8 cellular contexts compared by ENCODE assay signal in the genomic region with DNA sequence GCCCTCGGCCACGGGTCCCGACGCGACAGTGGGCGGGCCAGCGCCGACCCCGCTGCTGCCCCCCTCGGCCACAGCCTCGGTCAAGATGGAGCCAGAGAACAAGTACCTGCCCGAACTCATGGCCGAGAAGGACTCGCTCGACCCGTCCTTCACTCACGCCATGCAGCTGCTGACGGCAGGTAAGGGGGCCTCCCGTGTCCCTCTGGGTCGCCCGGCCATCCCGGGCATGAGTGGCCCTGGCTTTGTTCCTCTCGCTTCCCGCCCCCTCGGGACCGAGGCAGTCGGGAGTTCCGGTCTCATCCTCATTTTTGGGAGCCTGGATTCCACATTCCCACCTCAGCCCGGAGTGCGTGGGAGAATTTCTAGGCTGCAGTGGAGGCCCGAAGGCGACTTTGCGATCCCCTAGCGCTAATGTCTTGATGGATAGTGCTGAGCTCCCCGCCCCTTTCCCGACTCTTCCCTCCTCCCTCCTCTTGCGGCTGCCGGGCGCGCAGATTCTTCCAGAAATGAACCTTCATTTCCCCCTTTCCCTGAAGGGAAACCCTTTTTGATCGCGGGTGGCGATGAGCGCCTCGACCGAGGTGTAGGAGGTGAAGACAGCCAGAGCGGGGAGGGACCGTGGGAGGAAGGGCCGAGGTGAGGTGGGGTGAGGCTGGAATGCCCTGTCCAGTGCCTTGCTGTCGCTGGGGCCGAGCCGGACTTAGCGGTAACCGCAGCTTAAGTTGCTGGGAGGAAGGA. TPM values are rescaled to one million over a fixed set of nuclear protein-coding genes. Genes with fewer than 3 reads are reported as not detected.
DNase-seq lines count a peak whose midpoint lies in the region; ATAC-seq lines count a peak whose summit lies in the region.

No MANE protein-coding gene starts in this region.

- peaks cover 48% of the 10 kb centered on the region for H3K4me1 Mint-ChIP-seq in activated T-cell treated with anti-CD3 and anti-CD28 coated beads, Interleukin-2, amount 50 U/mL, for 72 hours (ENCODE audit: low read depth)
- H3K4me1 Mint-ChIP-seq in naive thymus-derived CD8-positive, alpha-beta T cell: peaks cover 19 to 48% (median 42%) of the 10 kb centered on the region in 4 donors

- POLR2A ChIA-PET in naive thymus-derived CD8-positive, alpha-beta T cell (lab: Charles Lee): interaction anchor here (0.9 to 2.6 kb wide), 11 partner anchors 9 to 370 kb away, joined by 3 to 22 read pairs (median 4); a partner anchor contains a TSS

- H3K27me3 Mint-ChIP-seq in activated T-cell treated with anti-CD3 and anti-CD28 coated beads, Interleukin-2, amount 50 U/mL, for 72 hours (ENCODE audit: low read depth): no peaks in the 10 kb centered on the region
- H3K27me3 Mint-ChIP-seq in naive thymus-derived CD8-positive, alpha-beta T cell: peaks cover 0 to 2% (median 0%) of the 10 kb centered on the region in 5 donors

- peaks cover 15 to 38% (median 34%) of the 10 kb centered on the region in 5 donors for H3K4me1 ChIP-seq in subcutaneous abdominal adipose tissue (ENCODE audit: control insufficient read depth in 5 of 5, insufficient read depth in 5 of 5, low read length in 5 of 5)

- peak overlapping the region; percentile 95 to 99 (median 97) for H3K4me3 ChIP-seq in subcutaneous abdominal adipose tissue (ENCODE audit: low read depth in 1 of 5, low read length in 5 of 5)

- peak overlapping the region; percentile 89 for H3K27ac Mint-ChIP-seq in activated T-cell treated with anti-CD3 and anti-CD28 coated beads, Interleukin-2, amount 50 U/mL, for 72 hours
- peak overlapping the region; percentile 87 to 98 (median 96) for H3K27ac Mint-ChIP-seq in naive thymus-derived CD8-positive, alpha-beta T cell

- H3K9me3 ChIP-seq in subcutaneous abdominal adipose tissue (ENCODE audit: control insufficient read depth in 5 of 5, low read length in 5 of 5): no peaks in the 10 kb centered on the region

- peaks cover 13 to 20% of the 10 kb centered on the region in 2 donors for H3K36me3 Mint-ChIP-seq in activated T-cell treated with anti-CD3 and anti-CD28 coated beads, Interleukin-2, amount 50 U/mL, for 72 hours (ENCODE audit: insufficient read depth in 2 of 2)
- peaks cover 0 to 18% (median 0%) of the 10 kb centered on the region in 3 donors for H3K36me3 Mint-ChIP-seq in naive thymus-derived CD8-positive, alpha-beta T cell

- no peaks in the 10 kb centered on the region for H3K27me3 ChIP-seq in subcutaneous abdominal adipose tissue (ENCODE audit: control insufficient read depth in 5 of 5, insufficient read depth in 4 of 5, low read length in 5 of 5)

- H3K9me3 Mint-ChIP-seq in activated T-cell treated with anti-CD3 and anti-CD28 coated beads, Interleukin-2, amount 50 U/mL, for 72 hours: no peaks in the 10 kb centered on the region
- no peaks in the 10 kb centered on the region for H3K9me3 Mint-ChIP-seq in naive thymus-derived CD8-positive, alpha-beta T cell

- H3K27ac ChIP-seq in subcutaneous abdominal adipose tissue (ENCODE audit: low read depth, low read length): peak overlapping the region; percentile 95

- H3K36me3 ChIP-seq in subcutaneous abdominal adipose tissue (ENCODE audit: control insufficient read depth in 5 of 5, insufficient read depth in 5 of 5, low read length in 5 of 5): peaks cover 0 to 2% (median 0%) of the 10 kb centered on the region in 5 donors

- peak overlapping the region; percentile 71 to 98 (median 97) for H3K9ac ChIP-seq in subcutaneous abdominal adipose tissue (ENCODE audit: low read length in 5 of 5)

- peak overlapping the region; percentile 96 to 98 for H3K4me3 Mint-ChIP-seq in activated T-cell treated with anti-CD3 and anti-CD28 coated beads, Interleukin-2, amount 50 U/mL, for 72 hours
- peak overlapping the region; percentile 91 to 99 (median 97) for H3K4me3 Mint-ChIP-seq in naive thymus-derived CD8-positive, alpha-beta T cell

- peak; percentile 21 for ATAC-seq in HG02852 (IDR thresholded peaks at IDR 0.05; ENCODE audit: unreplicated experiment)
- ATAC-seq in activated T-cell treated with anti-CD3 and anti-CD28 coated beads, Interleukin-2, amount 50 U/mL, for 72 hours (replicated peaks in 1 of 2): peak; percentile 21 to 25
- peak in 1 of 2 donors; percentile 1 for ATAC-seq in naive thymus-derived CD8-positive, alpha-beta T cell

- DNase-seq in NCI-H82 (lab: John Stamatoyannopoulos, UW) (peak; percentile 72), NCI-H82 treated with DMSO at 0.1 percent for 48 hours (lab: John Stamatoyannopoulos, UW; ENCODE audit: unreplicated experiment) (no peak), NCI-H2171 (lab: John Stamatoyannopoulos, UW) (peak; percentile 28), fibroblast of peridontal ligament (ENCODE audit: extremely low read depth) (peak; percentile 35)
- DNase-seq in activated T-cell treated with anti-CD3 and anti-CD28 coated beads, Interleukin-2, amount 50 U/mL, for 72 hours: peak; percentile 45 to 52
- DNase-seq in naive thymus-derived CD8-positive, alpha-beta T cell: peak in 9 of 10 donors; percentile 5 to 35 (median 23)

RNA-seq across cellular contexts. Expression of a gene that starts 0.7 kb away (rescaled TPM):
- 100 to 1,000 TPM; 138 to 156 TPM for total RNA-seq in activated T-cell treated with anti-CD3 and anti-CD28 coated beads, Interleukin-2, amount 50 U/mL, for 72 hours
- total RNA-seq in naive thymus-derived CD8-positive, alpha-beta T cell: 100 to 1,000 TPM; 121 to 130 TPM
- polyA plus RNA-seq in naive thymus-derived CD8-positive, alpha-beta T cell: 100 to 1,000 TPM in 1 of 3 donors, 10 to 100 TPM in 2; 92.1 to 115 (median 99.2) TPM

RNA-seq across cellular contexts. Expression of a gene that starts 58.4 kb away (rescaled TPM):
- total RNA-seq in activated T-cell treated with anti-CD3 and anti-CD28 coated beads, Interleukin-2, amount 50 U/mL, for 72 hours: 10 to 100 TPM; 28.4 to 38.0 TPM
- 10 to 100 TPM; 25.1 to 26.1 TPM for total RNA-seq in naive thymus-derived CD8-positive, alpha-beta T cell
- polyA plus RNA-seq in naive thymus-derived CD8-positive, alpha-beta T cell: 1 to 10 TPM; 2.4 to 4.8 (median 4.5) TPM
